In genomic region chr4:170399894-170400293, GRCh38 we compare ENCODE assay signal across 21 cellular contexts.
"Had no signal": no experiment of that assay in that cellular context is flagged by ENCODE, and none has a peak within 500 bp of the region (broad histone marks: within the 10 kb centered on the region; RNA-seq: fewer than 3 reads in every experiment).

No MANE protein-coding gene starts in this region.

- H3K4me3 Mint-ChIP-seq: activated B cell treated with CpG ODN at 0.5 μM for 24 hours; activated CD4-positive, alpha-beta memory T cell treated with anti-CD3 and anti-CD28 coated beads for 36 hours; activated CD8-positive, alpha-beta memory T cell treated with anti-CD3 and anti-CD28 coated beads, Interleukin-2, amount 10 ng/mL, durations not matched to agents 7 days and 5 days; activated naive CD4-positive, alpha-beta T cell treated with anti-CD3 and anti-CD28 coated beads for 36 hours; activated T-cell treated with anti-CD3 and anti-CD28 coated beads, Interleukin-2, amount 50 U/mL, for 24 hours; stimulated activated naive CD8-positive, alpha-beta T cell treated with anti-CD3 and anti-CD28 coated beads, Interleukin-15, amount 100 ng/mL, for 72 hours; T-helper 2 cell treated with Interferon-gamma antibody and Interleukin-4, amounts not matched to agents 5 μg/mL and 100 μg/mL, for 36 hours had no signal

- H3K27me3 ChIP-seq: body of pancreas, esophagus squamous epithelium, foreskin keratinocyte, right atrium auricular region, suprapubic skin, transverse colon, uterus had no signal

- H3K27ac ChIP-seq: body of pancreas, esophagus squamous epithelium, foreskin keratinocyte, right atrium auricular region, suprapubic skin, transverse colon, uterus had no signal

- DNase-seq: activated B cell treated with CpG ODN at 0.5 μM for 24 hours; activated CD4-positive, alpha-beta memory T cell treated with anti-CD3 and anti-CD28 coated beads for 36 hours; activated CD4-positive, alpha-beta T cell treated with anti-CD3 and anti-CD28 coated beads for 4 hours; activated CD8-positive, alpha-beta memory T cell treated with anti-CD3 and anti-CD28 coated beads, Interleukin-2, amount 10 ng/mL, durations not matched to agents 7 days and 5 days; activated naive CD4-positive, alpha-beta T cell treated with anti-CD3 and anti-CD28 coated beads for 36 hours; activated T-cell treated with anti-CD3 and anti-CD28 coated beads, Interleukin-2, amount 50 U/mL, for 24 hours; body of pancreas; dermis blood vessel endothelial cell; effector memory CD4-positive, alpha-beta T cell; esophagus squamous epithelium; foreskin keratinocyte; hippocampal formation; midbrain; stimulated activated naive CD8-positive, alpha-beta T cell treated with anti-CD3 and anti-CD28 coated beads, Interleukin-15, amount 100 ng/mL, for 72 hours; transverse colon; uterus had no signal

- ATAC-seq: activated CD8-positive, alpha-beta memory T cell treated with anti-CD3 and anti-CD28 coated beads, Interleukin-2, amount 10 ng/mL, durations not matched to agents 7 days and 5 days; body of pancreas; left lobe of liver; stimulated activated naive CD8-positive, alpha-beta T cell treated with anti-CD3 and anti-CD28 coated beads, Interleukin-15, amount 100 ng/mL, for 72 hours had no signal

- H3K27me3 Mint-ChIP-seq: activated B cell treated with CpG ODN at 0.5 μM for 24 hours; activated CD4-positive, alpha-beta memory T cell treated with anti-CD3 and anti-CD28 coated beads for 36 hours; activated CD8-positive, alpha-beta memory T cell treated with anti-CD3 and anti-CD28 coated beads, Interleukin-2, amount 10 ng/mL, durations not matched to agents 7 days and 5 days; activated T-cell treated with anti-CD3 and anti-CD28 coated beads, Interleukin-2, amount 50 U/mL, for 24 hours; stimulated activated naive CD8-positive, alpha-beta T cell treated with anti-CD3 and anti-CD28 coated beads, Interleukin-15, amount 100 ng/mL, for 72 hours had no signal

- H3K27ac Mint-ChIP-seq: activated B cell treated with CpG ODN at 0.5 μM for 24 hours; activated CD4-positive, alpha-beta memory T cell treated with anti-CD3 and anti-CD28 coated beads for 36 hours; activated CD8-positive, alpha-beta memory T cell treated with anti-CD3 and anti-CD28 coated beads, Interleukin-2, amount 10 ng/mL, durations not matched to agents 7 days and 5 days; activated naive CD4-positive, alpha-beta T cell treated with anti-CD3 and anti-CD28 coated beads for 36 hours; activated T-cell treated with anti-CD3 and anti-CD28 coated beads, Interleukin-2, amount 50 U/mL, for 24 hours; activated T-helper 2 cell treated with anti-CD3 and anti-CD28 coated beads, Interferon-gamma antibody, Interleukin-2, Interleukin-4, amounts not matched to agents 10 μg/mL and 5 μg/mL and 100 μg/mL, durations not matched to agents 14 hours and 24 hours and 36 hours; stimulated activated naive CD8-positive, alpha-beta T cell treated with anti-CD3 and anti-CD28 coated beads, Interleukin-15, amount 100 ng/mL, for 72 hours; T-helper 2 cell treated with Interferon-gamma antibody and Interleukin-4, amounts not matched to agents 5 μg/mL and 100 μg/mL, for 36 hours had no signal

- H3K9me3 ChIP-seq: body of pancreas, esophagus squamous epithelium, right atrium auricular region, suprapubic skin, transverse colon, uterus had no signal

- H3K4me3 ChIP-seq: body of pancreas, esophagus squamous epithelium, right atrium auricular region, suprapubic skin, transverse colon, uterus had no signal

- H3K4me1 Mint-ChIP-seq: activated B cell treated with CpG ODN at 0.5 μM for 24 hours; activated CD8-positive, alpha-beta memory T cell treated with anti-CD3 and anti-CD28 coated beads, Interleukin-2, amount 10 ng/mL, durations not matched to agents 7 days and 5 days; stimulated activated naive CD8-positive, alpha-beta T cell treated with anti-CD3 and anti-CD28 coated beads, Interleukin-15, amount 100 ng/mL, for 72 hours had no signal

- H3K36me3 ChIP-seq: esophagus squamous epithelium, right atrium auricular region, suprapubic skin, transverse colon, uterus had no signal

- H3K36me3 Mint-ChIP-seq: activated CD4-positive, alpha-beta memory T cell treated with anti-CD3 and anti-CD28 coated beads for 36 hours; activated CD8-positive, alpha-beta memory T cell treated with anti-CD3 and anti-CD28 coated beads, Interleukin-2, amount 10 ng/mL, durations not matched to agents 7 days and 5 days had no signal

- H3K4me1 ChIP-seq: body of pancreas, esophagus squamous epithelium, foreskin keratinocyte, right atrium auricular region, suprapubic skin, transverse colon, uterus had no signal
